8 cellular contexts compared by ENCODE assay signal in genomic region chr12:68686595-68687521, GRCh38. TPM values are rescaled to one million over a fixed set of nuclear protein-coding genes. Genes with fewer than 3 reads are reported as not detected.
DNase-seq lines count a peak whose midpoint lies in the region; ATAC-seq and TF ChIP-seq lines count a peak whose summit lies in the region.

Gene NUP107 (plus strand): TSS chr12:68686978. CDS start chr12:68687066, 88 bp downstream.

- POLR2A ChIA-PET in SK-N-SH (lab: Yijun Ruan, JAX): no interaction called here

- H3K27ac ChIP-seq in SK-N-SH (ENCODE audit: low read depth in 2 of 2, low read length in 1 of 2): peak within 1 kb of the TSS; percentile 76 to 91
- H3K27ac ChIP-seq in suprapubic skin: peak within 1 kb of the TSS; percentile 86

- H3K27ac Mint-ChIP-seq in activated naive CD4-positive, alpha-beta T cell treated with anti-CD3 and anti-CD28 coated beads, Interleukin-2, amount 50 U/mL, for 24 hours: peak within 1 kb of the TSS; percentile 99

- no peaks in the 10 kb centered on the region for H4K20me1 ChIP-seq in SK-N-SH (ENCODE audit: insufficient read depth)

- no peaks in the 10 kb centered on the region for H3K9me3 Mint-ChIP-seq in activated naive CD4-positive, alpha-beta T cell treated with anti-CD3 and anti-CD28 coated beads, Interleukin-2, amount 50 U/mL, for 24 hours

- H3K36me3 ChIP-seq in SK-N-SH (replicated peaks in 1 of 2; ENCODE audit: control insufficient read depth in 1 of 2, insufficient read depth in 2 of 2, low read length in 1 of 2) (peaks cover 9 to 28% of the 10 kb centered on the region in 2 experiments), suprapubic skin (peaks cover 15% of the 10 kb centered on the region)

- H3K4me1 Mint-ChIP-seq in activated naive CD4-positive, alpha-beta T cell treated with anti-CD3 and anti-CD28 coated beads, Interleukin-2, amount 50 U/mL, for 24 hours: peaks cover 42% of the 10 kb centered on the region

- H3K4me3 ChIP-seq in SK-N-SH (ENCODE audit: low read depth in 2 of 2, low read length in 1 of 2) (peak within 1 kb of the TSS; percentile 87 to 90), suprapubic skin (peak within 1 kb of the TSS; percentile 72)

- ATAC-seq in HG02571 (IDR thresholded peaks at IDR 0.05; ENCODE audit: unreplicated experiment): peak; percentile 96

- DNase-seq in GM04504 (ENCODE audit: low read depth) (peak; percentile 98), NCI-H1048 (lab: John Stamatoyannopoulos, UW) (peak; percentile 98), SK-N-SH (peak; percentile 93), globus pallidus (ENCODE audit: low spot score) (peak; percentile 95), nucleus accumbens (lab: John Stamatoyannopoulos, UW) (peak; percentile 47 to 97 (median 92)), suprapubic skin (ENCODE audit: low spot score in 2 of 2) (peak; percentile 99 to 100)

- H2AFZ ChIP-seq in SK-N-SH (ENCODE audit: low read depth): peak within 1 kb of the TSS; percentile 75

- WGBS in SK-N-SH (ENCODE audit: low lambda C conversion rate): 2% methylated on average over 37 of the region's 44 CpGs
- under 1% methylated on average over 39 of the region's 44 CpGs for WGBS in suprapubic skin

- TF ChIP-seq EP300 in SK-N-SH (IDR thresholded peaks at IDR 0.05; ENCODE audit: borderline replicate concordance in 1 of 2, low read depth in 1 of 2, low read length in 1 of 2) (peak; percentile 19 to 33; a peak in 1 of 4 replicates), suprapubic skin (IDR thresholded peaks at IDR 0.05) (no peak)

- H3K27me3 ChIP-seq in SK-N-SH (ENCODE audit: insufficient read depth): no peaks in the 10 kb centered on the region
- H3K27me3 ChIP-seq in suprapubic skin: no peaks in the 10 kb centered on the region

- H3K9me2 ChIP-seq in SK-N-SH: no peaks in the 10 kb centered on the region

- H3F3A ChIP-seq in SK-N-SH (replicated peaks; ENCODE audit: insufficient read depth): no peaks in the 10 kb centered on the region

- TF ChIP-seq RAD21 in SK-N-SH (IDR thresholded peaks at IDR 0.05; ENCODE audit: low read length): no peak; the same call in 1 of the 2 replicates

- H3K9me3 ChIP-seq in SK-N-SH (no peaks in the 10 kb centered on the region), suprapubic skin (no peaks in the 10 kb centered on the region)

- TF ChIP-seq POLR2A in suprapubic skin (IDR thresholded peaks at IDR 0.05): no peak

- peaks cover 4 to 10% of the 10 kb centered on the region in 2 experiments; a peak in 3 of 4 replicates for H3K4me1 ChIP-seq in SK-N-SH (ENCODE audit: control insufficient read depth in 1 of 2, insufficient read depth in 2 of 2, low read depth in 1 of 2, low read length in 1 of 2)
- H3K4me1 ChIP-seq in suprapubic skin: peaks cover 23% of the 10 kb centered on the region

- H3K4me2 ChIP-seq in SK-N-SH: peak within 1 kb of the TSS; percentile 85

- TF ChIP-seq CTCF in SK-N-SH (IDR thresholded peaks at IDR 0.05) (peak; percentile 19), suprapubic skin (IDR thresholded peaks at IDR 0.05) (peak in 1 of 2 donors; percentile 7)

- H3K4me3 Mint-ChIP-seq in activated naive CD4-positive, alpha-beta T cell treated with anti-CD3 and anti-CD28 coated beads, Interleukin-2, amount 50 U/mL, for 24 hours: peak within 1 kb of the TSS; percentile 99

- H3K79me2 ChIP-seq in SK-N-SH (ENCODE audit: insufficient read depth): peaks cover 46% of the 10 kb centered on the region

- H3K36me3 Mint-ChIP-seq in activated naive CD4-positive, alpha-beta T cell treated with anti-CD3 and anti-CD28 coated beads, Interleukin-2, amount 50 U/mL, for 24 hours: peaks cover 4% of the 10 kb centered on the region

- H3K27me3 Mint-ChIP-seq in activated naive CD4-positive, alpha-beta T cell treated with anti-CD3 and anti-CD28 coated beads, Interleukin-2, amount 50 U/mL, for 24 hours: no peaks in the 10 kb centered on the region

- CTCF ChIA-PET in SK-N-SH (lab: Yijun Ruan, JAX): interaction anchor here (1.0 kb wide), 1 partner anchor 648 kb away, joined by 3 read pairs; no protein-coding TSS in a partner anchor

- peak within 1 kb of the TSS; percentile 82 for H3K9ac ChIP-seq in SK-N-SH

TF ChIP-seq in SK-N-SH, 30 proteins besides CTCF, POLR2A, EP300 and RAD21 (continues in another document):
- TF ChIP-seq MXI1 (IDR thresholded peaks at IDR 0.05; ENCODE audit: low read depth, low read length): peak; percentile 93
- no peak for TF ChIP-seq USF2 (IDR thresholded peaks at IDR 0.05; ENCODE audit: borderline replicate concordance, low read depth, low read length)
- TF ChIP-seq RFX5 (IDR thresholded peaks at IDR 0.05; ENCODE audit: low read length): peak; percentile 49; the same call in 1 of the 2 replicates
- TF ChIP-seq PBX3 (IDR thresholded peaks at IDR 0.05): no peak
- TF ChIP-seq REST (IDR thresholded peaks at IDR 0.05; ENCODE audit: low read depth, low read length): no peak
- peak; percentile 89 for TF ChIP-seq TAF1 (IDR thresholded peaks at IDR 0.05; ENCODE audit: borderline replicate concordance, low read depth, low read length)
- TF ChIP-seq TCF12 (IDR thresholded peaks at IDR 0.05): no peak; the same call in none of the 2 replicates
- peak; percentile 9; the same call in 1 of the 2 replicates for TF ChIP-seq SMC3 (IDR thresholded peaks at IDR 0.05; ENCODE audit: low read depth, low read length)
- TF ChIP-seq ELF1 (IDR thresholded peaks at IDR 0.05): peak; percentile 85
- TF ChIP-seq GATA2 (CRISPR knock-in tag; IDR thresholded peaks at IDR 0.05): no peak
- TF ChIP-seq RXRA (IDR thresholded peaks at IDR 0.05; ENCODE audit: borderline replicate concordance, low read depth): no peak
- peak; percentile 35; the same call in 1 of the 2 replicates for TF ChIP-seq IRF3 (IDR thresholded peaks at IDR 0.05; ENCODE audit: low read depth, low read length)
- peak; percentile 48; the same call in 1 of the 2 replicates for TF ChIP-seq RCOR1 (IDR thresholded peaks at IDR 0.05; ENCODE audit: low read length)
- peak; percentile 94 for TF ChIP-seq MAX (IDR thresholded peaks at IDR 0.05; ENCODE audit: low read depth)
- peak; percentile 100 for TF ChIP-seq GABPA (IDR thresholded peaks at IDR 0.05; ENCODE audit: low read depth)
- no peak for TF ChIP-seq MEF2A (IDR thresholded peaks at IDR 0.05; ENCODE audit: borderline replicate concordance, low read depth)

RNA-seq across cellular contexts. Expression of gene NUP107, which starts in this region (rescaled TPM):
- 30.9 and 47.5 TPM in 2 replicates for polyA plus RNA-seq in SK-N-SH (2012; rRNA removed)
- polyA plus RNA-seq in SK-N-SH (2012; cell fraction: cytosol; rRNA removed): 28.8 and 42.6 TPM in 2 replicates
- polyA plus RNA-seq in SK-N-SH (2012; cell fraction: nucleus; rRNA removed): 48.3 and 78.5 TPM in 2 replicates
- 10 to 100 TPM; 13.3 to 82.7 (median 25.3) TPM for total RNA-seq in suprapubic skin

Comparison
In these comparisons a context has a peak if more than half of its experiments do, and no peak if none do; other contexts are left out.
1. Peak in every context shown above with its lines: DNase-seq, ATAC-seq, H3K4me3 ChIP-seq and H3K27ac ChIP-seq.